ENCODE assay signal across 9 cellular contexts in the genomic region with DNA sequence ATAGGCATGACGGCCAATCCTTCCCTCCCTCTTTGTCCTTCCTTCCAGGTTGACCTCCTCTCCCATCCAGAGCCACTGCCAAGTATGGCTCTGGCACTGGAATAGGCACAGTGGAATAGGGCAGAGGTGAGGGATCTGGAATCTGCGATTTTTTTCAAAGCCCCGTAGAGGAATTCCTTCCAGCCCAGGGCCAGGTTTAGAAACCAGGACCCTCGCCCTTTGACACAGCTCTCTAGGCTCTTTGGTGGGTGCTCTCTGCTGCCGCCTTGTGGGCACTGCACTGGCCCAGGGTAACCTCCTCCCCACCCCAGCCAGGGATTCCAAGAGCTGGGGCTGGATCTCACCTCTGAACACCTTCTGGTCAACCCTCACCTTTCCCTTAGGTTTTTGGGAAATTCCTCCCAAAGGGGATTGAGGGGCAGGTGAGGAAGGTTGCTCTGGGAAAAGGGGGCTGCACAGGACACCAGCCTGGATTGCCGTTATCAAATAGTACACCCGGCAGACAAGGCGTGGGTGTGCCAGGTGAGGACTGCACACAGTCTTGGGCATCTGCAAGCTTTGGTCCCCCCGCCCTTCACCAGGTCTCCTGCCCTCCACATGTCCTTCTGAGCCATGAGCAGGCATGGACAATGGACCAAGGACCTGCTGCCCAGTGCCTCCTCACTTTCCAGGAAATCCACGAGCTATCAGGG. TPM values are rescaled to one million over a fixed set of nuclear protein-coding genes. Genes with fewer than 3 reads are reported as not detected.
DNase-seq lines count a peak whose midpoint lies in the region; ATAC-seq, FAIRE-seq and TF ChIP-seq lines count a peak whose summit lies in the region.
"Had no signal": no experiment of that assay in that cellular context is flagged by ENCODE, and none has a peak within 500 bp of the region (broad histone marks: within the 10 kb centered on the region; RNA-seq: fewer than 3 reads in every experiment).

No MANE protein-coding gene starts in this region.

- peaks cover 44 to 62% (median 52%) of the 10 kb centered on the region in 3 donors for H3K4me1 Mint-ChIP-seq in CD8-positive, alpha-beta memory T cell

- no peaks in the 10 kb centered on the region for H3K9me3 Mint-ChIP-seq in CD8-positive, alpha-beta memory T cell
- H3K9me3 Mint-ChIP-seq: stimulated activated naive CD8-positive, alpha-beta T cell treated with anti-CD3 and anti-CD28 coated beads, Interleukin-15, Interleukin-2, amounts not matched to agents 100 ng/mL and 50 ng/mL, for 24 hours had no signal

- no peak for FAIRE-seq in HTR-8/SVneo (lab: Jason Lieb, UNC)

- in situ Hi-C loops in astrocyte of the spinal cord (cut with HindIII; ENCODE audit: low sequenced_read_pairs) = no loop called here

- no peaks in the 10 kb centered on the region for H3K9me3 ChIP-seq in CD8-positive, alpha-beta memory T cell (ENCODE audit: low read length)

- peak overlapping the region in 5 of 8 donors; percentile 51 to 88 (median 68) for H3K27ac Mint-ChIP-seq in CD8-positive, alpha-beta memory T cell

- CTCF ChIA-PET in CD8-positive, alpha-beta memory T cell (lab: Charles Lee) = interaction anchor here (0.7 to 9.6 kb wide), 26 partner anchors 11 to 383 kb away, joined by 3 to 160 read pairs (median 4); a partner anchor contains a TSS

- peak; percentile 35 to 75 (median 55) for DNase-seq in CD8-positive, alpha-beta memory T cell
- DNase-seq in HTR-8/SVneo (ENCODE audit: insufficient read length, low spot score) (peak; percentile 73), T-helper 22 cell (ENCODE audit: low read depth) (peak; percentile 12), astrocyte of the spinal cord (ENCODE audit: low read depth, low spot score) (no peak), iris pigment epithelial cell (ENCODE audit: low read depth) (peak; percentile 19), NCI-H187 treated with DMSO at 0.1 percent for 48 hours (lab: John Stamatoyannopoulos, UW) (no peak)
- DNase-seq in stimulated activated CD4-positive, alpha-beta T cell treated with anti-CD3 and anti-CD28 coated beads, Interleukin-4, amount 100 ng/mL, for 24 hours = peak; percentile 69

- no peak for ATAC-seq in GM21381 (IDR thresholded peaks at IDR 0.05; ENCODE audit: unreplicated experiment)

- no peaks in the 10 kb centered on the region for H3K27me3 ChIP-seq in CD8-positive, alpha-beta memory T cell (ENCODE audit: insufficient read depth, low read length, poor library complexity, severe bottlenecking)

- H3K4me1 ChIP-seq in CD8-positive, alpha-beta memory T cell (ENCODE audit: insufficient read depth, low read length) = peaks cover 54% of the 10 kb centered on the region

- H3K36me3 ChIP-seq in CD8-positive, alpha-beta memory T cell (ENCODE audit: insufficient read depth, low read length) = no peaks in the 10 kb centered on the region

- no peak overlapping the region for H3K27ac ChIP-seq in CD8-positive, alpha-beta memory T cell (ENCODE audit: low read depth, low read length)

- no peaks in the 10 kb centered on the region for H3K36me3 Mint-ChIP-seq in CD8-positive, alpha-beta memory T cell

- no peak overlapping the region for H3K4me3 ChIP-seq in CD8-positive, alpha-beta memory T cell (ENCODE audit: low read length)
- no peak overlapping the region for H3K4me3 ChIP-seq in astrocyte of the spinal cord (ENCODE audit: low read depth, low read length)

- H3K4me3 Mint-ChIP-seq in CD8-positive, alpha-beta memory T cell = peak overlapping the region in 5 of 7 donors; percentile 11 to 68 (median 28)

- TF ChIP-seq CTCF in astrocyte of the spinal cord (IDR thresholded peaks at IDR 0.05; ENCODE audit: low read depth, low read length) = peak; percentile 98

- H3K27me3 Mint-ChIP-seq in CD8-positive, alpha-beta memory T cell = no peaks in the 10 kb centered on the region
- H3K27me3 Mint-ChIP-seq: stimulated activated naive CD8-positive, alpha-beta T cell treated with anti-CD3 and anti-CD28 coated beads, Interleukin-15, Interleukin-2, amounts not matched to agents 100 ng/mL and 50 ng/mL, for 24 hours had no signal

- POLR2A ChIA-PET in CD8-positive, alpha-beta memory T cell (lab: Charles Lee) = interaction anchor here (0.6 to 1.4 kb wide), 3 partner anchors 76 to 88 kb away, joined by 3 to 4 read pairs (median 3); no protein-coding TSS in a partner anchor

RNA-seq across cellular contexts. Expression of a gene that starts 22.8 kb away (rescaled TPM):
- total RNA-seq in CD8-positive, alpha-beta memory T cell = under 1 TPM; 0.04 to 0.11 TPM
- polyA plus RNA-seq in CD8-positive, alpha-beta memory T cell = 0.23 TPM

Comparison
In these comparisons a context has a peak if more than half of its experiments do, and no peak if none do; other contexts are left out.
1. DNase-seq: peak in CD8-positive, alpha-beta memory T cell (5 of 5), HTR-8/SVneo (single experiment), T-helper 22 cell (single experiment), iris pigment epithelial cell (single experiment) and stimulated activated CD4-positive, alpha-beta T cell treated with anti-CD3 and anti-CD28 coated beads, Interleukin-4, amount 100 ng/mL, for 24 hours (single experiment); none in astrocyte of the spinal cord (single experiment) and NCI-H187 treated with DMSO at 0.1 percent for 48 hours (single experiment).